ENCODE assay signal across 1 cellular context in genomic region chr3:155805802-155806618, GRCh38.
TF ChIP-seq lines count a peak whose summit lies in the region.

Gene C3orf33 (minus strand): TSS chr3:155806278. CDS start chr3:155806252, 26 bp downstream.

TF ChIP-seq in HepG2, 621 proteins besides CTCF, POLR2A, EP300 and RAD21 (continued from another document and continues in another):
- TF ChIP-seq ZNF280D (CRISPR knock-in tag; IDR thresholded peaks at IDR 0.05) (0 out of 2 replicates have a peak, but pooled peaks have one; percentile 21), SP5 (CRISPR knock-in tag; IDR thresholded peaks at IDR 0.05; ENCODE audit: borderline replicate concordance, low read depth) (no peak), TRAFD1 (CRISPR knock-in tag; IDR thresholded peaks at IDR 0.05; ENCODE audit: borderline replicate concordance) (no peak), TIGD3 (CRISPR knock-in tag; IDR thresholded peaks at IDR 0.05; ENCODE audit: borderline replicate concordance) (no peak), MNT (IDR thresholded peaks at IDR 0.05) (no peak), JDP2 (CRISPR knock-in tag; IDR thresholded peaks at IDR 0.05; ENCODE audit: borderline replicate concordance) (no peak), FOXC1 (CRISPR knock-in tag; IDR thresholded peaks at IDR 0.05; ENCODE audit: borderline replicate concordance) (no peak; the same call in 1 of the 2 replicates), ZNF432 (CRISPR knock-in tag; IDR thresholded peaks at IDR 0.05; ENCODE audit: borderline replicate concordance) (no peak), ZNF713 (CRISPR knock-in tag; IDR thresholded peaks at IDR 0.05) (no peak), HOXD1 (CRISPR knock-in tag; IDR thresholded peaks at IDR 0.05) (peak; percentile 80), FOSL1 (CRISPR knock-in tag; IDR thresholded peaks at IDR 0.05; ENCODE audit: borderline replicate concordance) (no peak), ZNF543 (CRISPR knock-in tag; IDR thresholded peaks at IDR 0.05) (peak; percentile 52), KAT7 (CRISPR knock-in tag; IDR thresholded peaks at IDR 0.05; ENCODE audit: borderline replicate concordance) (peak; percentile 71; the same call in 1 of the 2 replicates), ZFP41 (CRISPR knock-in tag; IDR thresholded peaks at IDR 0.05; ENCODE audit: borderline replicate concordance) (no peak), ZNF878 (CRISPR knock-in tag; IDR thresholded peaks at IDR 0.05) (no peak), SALL2 (CRISPR knock-in tag; IDR thresholded peaks at IDR 0.05) (peak; percentile 77), ZMYM4 (CRISPR knock-in tag; IDR thresholded peaks at IDR 0.05) (peak; percentile 85; the same call in 1 of the 2 replicates), GMEB1 (CRISPR knock-in tag; IDR thresholded peaks at IDR 0.05; ENCODE audit: borderline replicate concordance) (0 out of 2 replicates have a peak, but pooled peaks have one; percentile 24), DMAP1 (CRISPR knock-in tag; IDR thresholded peaks at IDR 0.05) (0 out of 2 replicates have a peak, but pooled peaks have one; percentile 46), ZNF512B (CRISPR knock-in tag; IDR thresholded peaks at IDR 0.05; ENCODE audit: borderline replicate concordance) (peak; percentile 76; the same call in 1 of the 2 replicates), ZEB1 (IDR thresholded peaks at IDR 0.05; ENCODE audit: insufficient replicate concordance, low read depth) (no peak), ESRRA (CRISPR knock-in tag; IDR thresholded peaks at IDR 0.05; ENCODE audit: low read depth) (no peak), CSRNP1 (CRISPR knock-in tag; IDR thresholded peaks at IDR 0.05) (peak; percentile 56; the same call in 1 of the 2 replicates), TBX2 (CRISPR knock-in tag; IDR thresholded peaks at IDR 0.05; ENCODE audit: borderline replicate concordance) (peak; percentile 67), HIC2 (CRISPR knock-in tag; IDR thresholded peaks at IDR 0.05; ENCODE audit: low read depth) (no peak), MEIS1 (CRISPR knock-in tag; IDR thresholded peaks at IDR 0.05; ENCODE audit: borderline replicate concordance) (peak; percentile 68; the same call in 1 of the 2 replicates), TFDP1 (CRISPR knock-in tag; IDR thresholded peaks at IDR 0.05; ENCODE audit: borderline replicate concordance) (no peak), PHF5A (CRISPR knock-in tag; IDR thresholded peaks at IDR 0.05; ENCODE audit: low read depth, unreplicated experiment) (no peak), NFIC (IDR thresholded peaks at IDR 0.05; ENCODE audit: low read length) (no peak), FOXA3 (CRISPR knock-in tag; IDR thresholded peaks at IDR 0.05) (no peak), SYNCRIP (IDR thresholded peaks at IDR 0.05; ENCODE audit: insufficient read depth, low read depth, low read length) (no peak), TOE1 (CRISPR knock-in tag; IDR thresholded peaks at IDR 0.05) (no peak), ZNF597 (CRISPR knock-in tag; IDR thresholded peaks at IDR 0.05) (no peak), HNF4A (CRISPR knock-in tag; IDR thresholded peaks at IDR 0.05) (peak; percentile 26; the same call in 1 of the 2 replicates), ZNF18 (CRISPR knock-in tag; IDR thresholded peaks at IDR 0.05; ENCODE audit: insufficient replicate concordance) (peak; percentile 68), MTA1 (CRISPR knock-in tag; IDR thresholded peaks at IDR 0.05; ENCODE audit: borderline replicate concordance) (peak; percentile 92), ZNF282 (IDR thresholded peaks at IDR 0.05; ENCODE audit: partially characterized antibody) (no peak), NR2C2 (CRISPR knock-in tag; IDR thresholded peaks at IDR 0.05; ENCODE audit: borderline replicate concordance) (peak; percentile 47), ZNF232 (CRISPR knock-in tag; IDR thresholded peaks at IDR 0.05; ENCODE audit: borderline replicate concordance) (no peak; the same call in 1 of the 2 replicates)
